ENCODE assay signal across 11 cellular contexts in genomic region chr19:29806098-29806866, GRCh38. TPM values are rescaled to one million over a fixed set of nuclear protein-coding genes. Genes with fewer than 3 reads are reported as not detected.
DNase-seq lines count a peak whose midpoint lies in the region; ATAC-seq, FAIRE-seq and TF ChIP-seq lines count a peak whose summit lies in the region.
"Had no signal": no experiment of that assay in that cellular context is flagged by ENCODE, and none has a peak within 500 bp of the region (broad histone marks: within the 10 kb centered on the region; RNA-seq: fewer than 3 reads in every experiment).

No MANE protein-coding gene starts in this region.

- H3K23ac ChIP-seq in mesenchymal stem cell (ENCODE audit: low read length in 2 of 2) = no peak overlapping the region

- peak overlapping the region; percentile 45 for H4K8ac ChIP-seq in mesenchymal stem cell (ENCODE audit: low read length)

- H3K4me2 ChIP-seq in mesenchymal stem cell (ENCODE audit: low read length, poor library complexity, severe bottlenecking) = no peak overlapping the region
- H3K4me2 ChIP-seq: KMS-11 had no signal

- H3K9me3 Mint-ChIP-seq in endodermal cell = no peaks in the 10 kb centered on the region

- no peaks in the 10 kb centered on the region for H3K27me3 ChIP-seq in endodermal cell (ENCODE audit: control insufficient read depth, insufficient read depth, low read length, poor library complexity, severe bottlenecking)
- no peaks in the 10 kb centered on the region for H3K27me3 ChIP-seq in mesenchymal stem cell (ENCODE audit: control insufficient read depth in 1 of 2, insufficient read depth in 1 of 2, low read length in 2 of 2)

- H3K36me3 ChIP-seq in endodermal cell (ENCODE audit: control insufficient read depth, insufficient read depth, low read length) = no peaks in the 10 kb centered on the region
- no peaks in the 10 kb centered on the region for H3K36me3 ChIP-seq in mesenchymal stem cell (ENCODE audit: control insufficient read depth in 1 of 2, insufficient read depth in 2 of 2, low read depth in 1 of 2, low read length in 2 of 2)

- H3K27ac Mint-ChIP-seq in endodermal cell = no peak overlapping the region

- H3K14ac ChIP-seq in mesenchymal stem cell (ENCODE audit: low read length in 2 of 2) = no peak overlapping the region

- H2BK5ac ChIP-seq in mesenchymal stem cell (ENCODE audit: low read depth, low read length, poor library complexity, severe bottlenecking) = no peak overlapping the region

- no peak overlapping the region for H3K18ac ChIP-seq in mesenchymal stem cell (ENCODE audit: low read depth in 1 of 2, low read length in 2 of 2)

- H4K91ac ChIP-seq in mesenchymal stem cell (ENCODE audit: low read length) = no peak overlapping the region

- ATAC-seq in GM18868 (IDR thresholded peaks at IDR 0.05; ENCODE audit: unreplicated experiment) (no peak), HG02623 (IDR thresholded peaks at IDR 0.05; ENCODE audit: unreplicated experiment) (no peak), HG03521 (IDR thresholded peaks at IDR 0.05; ENCODE audit: unreplicated experiment) (no peak)

- 86 to 97% methylated on average over 6 to 10 of the region's 10 CpGs for WGBS in endodermal cell (ENCODE audit: insufficient coverage in 1 of 2, insufficient read length in 1 of 2), 2 experiments
- 69% methylated on average over 9 of the region's 10 CpGs for WGBS in mesenchymal stem cell

- H3K27ac ChIP-seq in endodermal cell (ENCODE audit: low read depth, low read length) (no peak overlapping the region), mesenchymal stem cell (ENCODE audit: low read length, poor library complexity, severe bottlenecking) (no peak overlapping the region)
- H3K27ac ChIP-seq: KMS-11, RWPE1 had no signal

- H3K4me1 ChIP-seq in endodermal cell (ENCODE audit: control insufficient read depth, insufficient read depth, low read length) (no peaks in the 10 kb centered on the region), mesenchymal stem cell (ENCODE audit: control insufficient read depth, insufficient read depth, low read depth, low read length) (peaks cover 5% of the 10 kb centered on the region)

- no peak overlapping the region for H2AK5ac ChIP-seq in mesenchymal stem cell (ENCODE audit: low read length, severe bottlenecking)

- no peak overlapping the region for H2BK15ac ChIP-seq in mesenchymal stem cell (ENCODE audit: low read depth, poor library complexity, severe bottlenecking)

- H3K4me3 Mint-ChIP-seq in endodermal cell = no peak overlapping the region

- H3K9ac ChIP-seq in endodermal cell (ENCODE audit: extremely low read depth, low read length, poor library complexity, severe bottlenecking) (no peak overlapping the region), mesenchymal stem cell (ENCODE audit: low read length) (no peak overlapping the region)
- H3K9ac ChIP-seq: KMS-11 had no signal

- DNase-seq in EH (ENCODE audit: low read depth) (peak; percentile 23), NCI-H226 (peak; percentile 20), endodermal cell (peak; percentile 81), mesenchymal stem cell (peak; percentile 55), H54 (ENCODE audit: insufficient read length, low spot score) (no peak)
- DNase-seq: stimulated activated CD4-positive, alpha-beta T cell treated with anti-CD3 and anti-CD28 coated beads, Interleukin-12 subunit alpha, Interleukin-12 subunit beta, amount 100 ng/mL, for 4 hours had no signal

- H3K4me3 ChIP-seq in endodermal cell (ENCODE audit: low read length) = no peak overlapping the region
- H3K4me3 ChIP-seq in mesenchymal stem cell (ENCODE audit: insufficient read depth in 1 of 2, low read depth in 1 of 2, low read length in 2 of 2) = no peak overlapping the region

- H2BK120ac ChIP-seq in mesenchymal stem cell (ENCODE audit: low read depth, low read length) = no peak overlapping the region

- H2AFZ ChIP-seq in mesenchymal stem cell (ENCODE audit: low read depth, low read length) = no peak overlapping the region

- no peaks in the 10 kb centered on the region for H3K36me3 Mint-ChIP-seq in endodermal cell (ENCODE audit: low read depth)

- H3K4me1 Mint-ChIP-seq in endodermal cell = peaks cover 10% of the 10 kb centered on the region

- H3K79me1 ChIP-seq in mesenchymal stem cell (replicated peaks; ENCODE audit: low read length, poor library complexity, severe bottlenecking) = no peaks in the 10 kb centered on the region

- no peak for TF ChIP-seq POLR2A in H54 (IDR thresholded peaks at IDR 0.05; ENCODE audit: low read depth, low read length)

- H3K4ac ChIP-seq in mesenchymal stem cell (ENCODE audit: low read depth in 1 of 2, low read length in 2 of 2) = no peak overlapping the region

- no peak for FAIRE-seq in H54 (lab: Jason Lieb, UNC)

- H3K27me3 Mint-ChIP-seq in endodermal cell (ENCODE audit: insufficient read depth) = no peaks in the 10 kb centered on the region

- H2BK12ac ChIP-seq in mesenchymal stem cell (ENCODE audit: low read length in 2 of 2) = no peak overlapping the region

- H3K9me3 ChIP-seq in endodermal cell (ENCODE audit: control insufficient read depth, low read length) (no peaks in the 10 kb centered on the region), mesenchymal stem cell (ENCODE audit: control insufficient read depth, low read length) (no peaks in the 10 kb centered on the region)

- no peak for TF ChIP-seq CTCF in endodermal cell (conservative IDR thresholded peaks at IDR 0.05)

RNA-seq across cellular contexts. Expression of gene CCNE1, which starts 5.5 kb away (rescaled TPM):
- total RNA-seq in endodermal cell = 10 to 100 TPM; 33.3 to 34.9 TPM
- polyA plus RNA-seq in endodermal cell (2013, experiment 1 of 2) = 16.2 TPM
- 15.1 TPM for polyA plus RNA-seq in endodermal cell (2013, experiment 2 of 2)
- 9.8 TPM for polyA plus RNA-seq in mesenchymal stem cell (2013, experiment 1 of 2)
- 9.8 TPM for polyA plus RNA-seq in mesenchymal stem cell (2013, experiment 2 of 2)
